Comparison of ENCODE assay signal across 8 cellular contexts in genomic region chr12:46933947-46934346, GRCh38.
DNase-seq lines count a peak whose midpoint lies in the region; ATAC-seq and TF ChIP-seq lines count a peak whose summit lies in the region.

No MANE protein-coding gene starts in this region.

- H3K27ac Mint-ChIP-seq in progenitor cell of endocrine pancreas, result no peak overlapping the region

- H3K4me1 Mint-ChIP-seq in progenitor cell of endocrine pancreas (ENCODE audit: low read depth), result peaks cover 16% of the 10 kb centered on the region

- H3K9me3 Mint-ChIP-seq in progenitor cell of endocrine pancreas (ENCODE audit: low read depth), result no peaks in the 10 kb centered on the region

- H3K4me3 ChIP-seq in AG04450 (ENCODE audit: low read depth, low read length), result no peak overlapping the region

- H3K4me3 Mint-ChIP-seq in progenitor cell of endocrine pancreas (ENCODE audit: low read depth), result no peak overlapping the region

- peak; percentile 65 for TF ChIP-seq CTCF in AG04450 (IDR thresholded peaks at IDR 0.05; ENCODE audit: low read depth, low read length)
- TF ChIP-seq CTCF in GM13976 (IDR thresholded peaks at IDR 0.05; ENCODE audit: borderline replicate concordance, control extremely low read depth, extremely low read depth, insufficient read depth, missing control alignments), result no peak
- peak; percentile 61 for TF ChIP-seq CTCF in progenitor cell of endocrine pancreas (IDR thresholded peaks at IDR 0.05; ENCODE audit: unreplicated experiment)

- no peak overlapping the region for H3K27ac ChIP-seq in AG04450 (ENCODE audit: low read depth, low read length)

- H3K27me3 Mint-ChIP-seq in progenitor cell of endocrine pancreas, result peaks cover 4% of the 10 kb centered on the region

- H3K36me3 Mint-ChIP-seq in progenitor cell of endocrine pancreas (ENCODE audit: insufficient read depth), result no peaks in the 10 kb centered on the region

- in situ Hi-C loops in GM13976 (cut with MboI; ENCODE audit: low sequenced_read_pairs, unreplicated experiment), result no loop called here

- POLR2A ChIA-PET in AG04450 (lab: Yijun Ruan, JAX), result no interaction called here

- CTCF ChIA-PET in AG04450 (lab: Charles Lee), result interaction anchor here (0.7 to 5.1 kb wide), 14 partner anchors 9 to 809 kb away, joined by 3 to 23 read pairs (median 4); no protein-coding TSS in a partner anchor

- no peaks in the 10 kb centered on the region for H3K27me3 ChIP-seq in AG04450 (ENCODE audit: control insufficient read depth, insufficient read depth, low read length)

- no peak for ATAC-seq in HG03135 (IDR thresholded peaks at IDR 0.05; ENCODE audit: unreplicated experiment)

- DNase-seq in AG04450 (ENCODE audit: low read depth, low spot score) (no peak), GM13976 (ENCODE audit: low spot score) (peak; percentile 38), RPMI7951 (ENCODE audit: low read depth) (peak; percentile 60), fibroblast of peridontal ligament (ENCODE audit: extremely low read depth) (peak; percentile 88), progenitor cell of endocrine pancreas (ENCODE audit: low spot score, unreplicated experiment) (no peak), NCI-H2029 (lab: John Stamatoyannopoulos, UW) (no peak)
- no peak for DNase-seq in activated CD4-positive, CD25-positive, alpha-beta regulatory T cell (lab: John Stamatoyannopoulos, UW)

- no peaks in the 10 kb centered on the region; the same call in 1 of the 2 replicates for H3K9me3 ChIP-seq in AG04450 (ENCODE audit: control insufficient read depth, insufficient read depth, low read length)

Comparison
In these comparisons a context has a peak if more than half of its experiments do, and no peak if none do; other contexts are left out.
1. DNase-seq: peak in GM13976 (single experiment), RPMI7951 (single experiment) and fibroblast of peridontal ligament (single experiment); none in AG04450 (single experiment), progenitor cell of endocrine pancreas (single experiment), activated CD4-positive, CD25-positive, alpha-beta regulatory T cell (0 of 4) and NCI-H2029 (single experiment).